ENCODE assay signal across 10 cellular contexts in genomic region chr6:28742668-28743270, GRCh38.
DNase-seq lines count a peak whose midpoint lies in the region; ATAC-seq and TF ChIP-seq lines count a peak whose summit lies in the region.
"Had no signal": no experiment of that assay in that cellular context is flagged by ENCODE, and none has a peak within 500 bp of the region (broad histone marks: within the 10 kb centered on the region; RNA-seq: fewer than 3 reads in every experiment).

No MANE protein-coding gene starts in this region.

- 8% methylated on average over 19 of the region's 19 CpGs for WGBS in suprapubic skin

- TF ChIP-seq POLR2A in gastrocnemius medialis (IDR thresholded peaks at IDR 0.05), result no peak
- no peak for TF ChIP-seq POLR2A in suprapubic skin (IDR thresholded peaks at IDR 0.05)

- H3K36me3 ChIP-seq in ES-I3 (ENCODE audit: insufficient read depth, low read length) (no peaks in the 10 kb centered on the region), gastrocnemius medialis (no peaks in the 10 kb centered on the region), suprapubic skin (no peaks in the 10 kb centered on the region)
- H3K36me3 ChIP-seq: cardiac muscle cell had no signal

- H3K9me3 Mint-ChIP-seq in activated T-cell treated with anti-CD3 and anti-CD28 coated beads, Interleukin-2, amount 50 U/mL, for 72 hours, result peaks cover 2 to 7% of the 10 kb centered on the region in 2 donors

- peaks cover 13% of the 10 kb centered on the region for H3K4me1 Mint-ChIP-seq in activated T-cell treated with anti-CD3 and anti-CD28 coated beads, Interleukin-2, amount 50 U/mL, for 72 hours (ENCODE audit: low read depth)

- DNase-seq in activated T-cell treated with anti-CD3 and anti-CD28 coated beads, Interleukin-2, amount 50 U/mL, for 72 hours, result peak; percentile 12 to 21
- DNase-seq in kidney glomerular epithelial cell (lab: John Stamatoyannopoulos, UW) (peak; percentile 78), gastrocnemius medialis (no peak), suprapubic skin (ENCODE audit: low spot score in 2 of 2) (no peak)

- no peak for TF ChIP-seq RAD21 in Ishikawa (IDR thresholded peaks at IDR 0.05; ENCODE audit: low read depth)

- peak overlapping the region; percentile 81; the same call in 1 of the 2 replicates for H3K9ac ChIP-seq in ES-I3 (ENCODE audit: low read depth, low read length)
- H3K9ac ChIP-seq: parathyroid adenoma had no signal

- peaks cover 18 to 45% (median 41%) of the 10 kb centered on the region in 3 donors for H3K27me3 ChIP-seq in gastrocnemius medialis
- peaks cover 73% of the 10 kb centered on the region for H3K27me3 ChIP-seq in suprapubic skin

- H3K27ac ChIP-seq in gastrocnemius medialis (no peak overlapping the region), suprapubic skin (no peak overlapping the region)
- H3K27ac ChIP-seq: cardiac muscle cell, parathyroid adenoma had no signal

- H3K36me3 Mint-ChIP-seq in activated T-cell treated with anti-CD3 and anti-CD28 coated beads, Interleukin-2, amount 50 U/mL, for 72 hours (ENCODE audit: insufficient read depth in 2 of 2), result peaks cover 7 to 14% of the 10 kb centered on the region in 2 donors

- no peak for TF ChIP-seq EP300 in Ishikawa (IDR thresholded peaks at IDR 0.05; ENCODE audit: borderline replicate concordance)
- TF ChIP-seq EP300 in suprapubic skin (IDR thresholded peaks at IDR 0.05), result no peak

- ATAC-seq in activated T-cell treated with anti-CD3 and anti-CD28 coated beads, Interleukin-2, amount 50 U/mL, for 72 hours (replicated peaks in 1 of 2), result peak; percentile 17 to 39
- ATAC-seq in gastrocnemius medialis (no peak), HG03196 (IDR thresholded peaks at IDR 0.05; ENCODE audit: unreplicated experiment) (no peak), GM18873 (IDR thresholded peaks at IDR 0.05; ENCODE audit: low FRiP score, unreplicated experiment) (no peak)

- no peak for TF ChIP-seq CTCF in gastrocnemius medialis (IDR thresholded peaks at IDR 0.05 in 4 of 5, conservative IDR thresholded peaks at IDR 0.05 in 1 of 5)
- no peak for TF ChIP-seq CTCF in suprapubic skin (IDR thresholded peaks at IDR 0.05)

- in situ Hi-C loops in gastrocnemius medialis (cut with MboI; ENCODE audit: low sequenced_read_pairs in 4 of 4), result no loop called here

- no peak overlapping the region for H3K27ac Mint-ChIP-seq in activated T-cell treated with anti-CD3 and anti-CD28 coated beads, Interleukin-2, amount 50 U/mL, for 72 hours

- H3K4me3 Mint-ChIP-seq in activated T-cell treated with anti-CD3 and anti-CD28 coated beads, Interleukin-2, amount 50 U/mL, for 72 hours, result peak overlapping the region in 1 of 2 donors; percentile 46

- peaks cover 71% of the 10 kb centered on the region for H3K27me3 Mint-ChIP-seq in activated T-cell treated with anti-CD3 and anti-CD28 coated beads, Interleukin-2, amount 50 U/mL, for 72 hours (ENCODE audit: low read depth)

- H3K4me1 ChIP-seq in ES-I3 (ENCODE audit: insufficient read depth, low read length), result peaks cover 4% of the 10 kb centered on the region; the same call in 1 of the 2 replicates
- H3K4me1 ChIP-seq in gastrocnemius medialis, result no peaks in the 10 kb centered on the region
- no peaks in the 10 kb centered on the region for H3K4me1 ChIP-seq in suprapubic skin
- H3K4me1 ChIP-seq: parathyroid adenoma had no signal

- H3K4me3 ChIP-seq in gastrocnemius medialis (no peak overlapping the region), suprapubic skin (no peak overlapping the region)
- H3K4me3 ChIP-seq: cardiac muscle cell had no signal

- H3K9me3 ChIP-seq in ES-I3 (ENCODE audit: control insufficient read depth, insufficient read depth, low read length), result no peaks in the 10 kb centered on the region
- no peaks in the 10 kb centered on the region for H3K9me3 ChIP-seq in gastrocnemius medialis
- no peaks in the 10 kb centered on the region for H3K9me3 ChIP-seq in suprapubic skin

- intact Hi-C loops in gastrocnemius medialis (cut with DNase I; ENCODE audit: low total_unique reads), result no loop called here

TF ChIP-seq in Ishikawa, 13 proteins besides CTCF, POLR2A, EP300 and RAD21:
- peak; percentile 32; the same call in 1 of the 2 replicates for TF ChIP-seq TEAD4 (IDR thresholded peaks at IDR 0.05)
- TF ChIP-seq MAX (IDR thresholded peaks at IDR 0.05), result peak; percentile 22; the same call in 1 of the 2 replicates
- TF ChIP-seq REST (IDR thresholded peaks at IDR 0.05; ENCODE audit: low read depth), result no peak
- no peak for TF ChIP-seq USF1 (IDR thresholded peaks at IDR 0.05)

Comparison
In these comparisons a context has a peak if more than half of its experiments do, and no peak if none do; other contexts are left out.
1. ATAC-seq: peak in activated T-cell treated with anti-CD3 and anti-CD28 coated beads, Interleukin-2, amount 50 U/mL, for 72 hours (2 of 2); none in gastrocnemius medialis (0 of 2), HG03196 (single experiment) and GM18873 (single experiment).
2. DNase-seq: peak in activated T-cell treated with anti-CD3 and anti-CD28 coated beads, Interleukin-2, amount 50 U/mL, for 72 hours (2 of 2) and kidney glomerular epithelial cell (single experiment); none in gastrocnemius medialis (0 of 2) and suprapubic skin (0 of 2).